In genomic region chr3:56955551-56956131, GRCh38 we compare ENCODE assay signal across 27 cellular contexts.
"Had no signal": no experiment of that assay in that cellular context is flagged by ENCODE, and none has a peak within 500 bp of the region (broad histone marks: within the 10 kb centered on the region; RNA-seq: fewer than 3 reads in every experiment).

No MANE protein-coding gene starts in this region.

- H3K4me3 ChIP-seq: coronary artery, left ventricle myocardium inferior, lung, mucosa of descending colon, right lobe of liver, stomach, thyroid gland, upper lobe of right lung had no signal

- H3K9me3 ChIP-seq: left ventricle myocardium inferior, mucosa of descending colon, right lobe of liver, stomach, thyroid gland, upper lobe of right lung had no signal

- H3K4me1 ChIP-seq: left ventricle myocardium inferior, right lobe of liver, thyroid gland, upper lobe of right lung had no signal

- H3K27me3 ChIP-seq: right lobe of liver, stomach, thyroid gland, upper lobe of right lung had no signal

- DNase-seq: activated CD4-positive, alpha-beta T cell treated with anti-CD3 and anti-CD28 coated beads for 48 hours; activated CD4-positive, alpha-beta T cell treated with anti-CD3 and anti-CD28 coated beads, Interleukin-2, amount 50 U/mL, for 48 hours; activated CD8-positive, alpha-beta memory T cell treated with anti-CD3 and anti-CD28 coated beads for 24 hours; activated effector memory CD4-positive, alpha-beta T cell treated with Interleukin-2 at 50 U/mL for 16 hours; activated naive CD4-positive, alpha-beta T cell treated with anti-CD3 and anti-CD28 coated beads for 36 hours; activated naive CD8-positive, alpha-beta T cell treated with anti-CD3 and anti-CD28 coated beads, Interleukin-2, amount 10 ng/mL, durations not matched to agents 7 days and 5 days; amniotic stem cell; central memory CD4-positive, alpha-beta T cell; foreskin melanocyte; left ventricle myocardium inferior; mucosa of descending colon; right lobe of liver; small intestine; stimulated activated CD4-positive, alpha-beta T cell treated with anti-CD3 and anti-CD28 coated beads, Interleukin-15, amount 100 ng/mL, for 24 hours; stimulated activated CD4-positive, alpha-beta T cell treated with anti-CD3 and anti-CD28 coated beads, Interleukin-2, amount 100 ng/mL, for 24 hours; stimulated activated naive B cell treated with anti-CD40 and anti-IgM and Interleukin-4, amounts not matched to agents 10 μg/mL and 1 μg/mL and 100 μg/mL, for 72 hours; stomach; SW 1271; T-helper 9 cell; thyroid gland; upper lobe of right lung; WERI-Rb-1 had no signal

- ATAC-seq: activated CD4-positive, CD25-positive, alpha-beta regulatory T cell treated with anti-CD3 and anti-CD28 coated beads, Interleukin-2, amount 50 U/mL, for 24 hours; esophagus mucosa; mucosa of descending colon; natural killer cell treated with Interleukin-12 subunit alpha and Interleukin-12 subunit beta and Interleukin-15 and Interleukin-18, amount 100 ng/mL, for 72 hours; right lobe of liver; stimulated activated naive B cell treated with anti-CD40 and anti-IgM and Interleukin-4, amounts not matched to agents 10 μg/mL and 1 μg/mL and 100 μg/mL, for 72 hours; upper lobe of right lung had no signal

- H3K36me3 ChIP-seq: left ventricle myocardium inferior, right lobe of liver, thyroid gland, upper lobe of right lung, WERI-Rb-1 had no signal

- H3K27ac ChIP-seq: coronary artery, left ventricle myocardium inferior, right lobe of liver, stomach, thyroid gland, upper lobe of right lung, WERI-Rb-1 had no signal
